ENCODE assay signal across 20 cellular contexts in genomic region chr4:38004062-38004461, GRCh38. TPM values are rescaled to one million over a fixed set of nuclear protein-coding genes. Genes with fewer than 3 reads are reported as not detected.
DNase-seq lines count a peak whose midpoint lies in the region; TF ChIP-seq lines count a peak whose summit lies in the region.
"Had no signal": no experiment of that assay in that cellular context is flagged by ENCODE, and none has a peak within 500 bp of the region (broad histone marks: within the 10 kb centered on the region; RNA-seq: fewer than 3 reads in every experiment).

No MANE protein-coding gene starts in this region.

- H2AFZ ChIP-seq in OCI-LY1 (ENCODE audit: low read length), result no peak overlapping the region

- DNase-seq in AG10803 (ENCODE audit: low read depth) (peak; percentile 23), fibroblast of villous mesenchyme (ENCODE audit: low read depth) (peak; percentile 52), myocyte (ENCODE audit: low read depth) (peak; percentile 47), A673 (ENCODE audit: low spot score) (no peak), medulla oblongata (ENCODE audit: extremely low spot score) (no peak), activated gamma-delta T cell (lab: John Stamatoyannopoulos, UW) (no peak), cerebellum (ENCODE audit: low spot score) (no peak)
- DNase-seq: ACHN; activated CD4-positive, alpha-beta memory T cell treated with anti-CD3 and anti-CD28 coated beads, Interleukin-2, amount 10 ng/mL, durations not matched to agents 7 days and 5 days; activated naive CD8-positive, alpha-beta T cell treated with anti-CD3 and anti-CD28 coated beads, Interleukin-2, amount 10 ng/mL, durations not matched to agents 7 days and 5 days; activated T-cell treated with anti-CD3 and anti-CD28 coated beads, Interleukin-2, amount 50 U/mL, for 4 hours; caudate nucleus; CD8-positive, alpha-beta memory T cell; DND-41; effector memory CD8-positive, alpha-beta T cell; NCI-H1436 treated with DMSO at 0.1 percent for 48 hours; NCI-H345; WERI-Rb-1 had no signal

- H3K9me3 ChIP-seq in OCI-LY1 (ENCODE audit: low read length), result no peaks in the 10 kb centered on the region
- H3K9me3 ChIP-seq in A673 (ENCODE audit: low read depth, low read length, poor library complexity, severe bottlenecking), result no peaks in the 10 kb centered on the region

- peak overlapping the region; percentile 71 for H3K27ac ChIP-seq in OCI-LY1 (ENCODE audit: low read depth, low read length, poor library complexity, severe bottlenecking)
- H3K27ac ChIP-seq in A673 (ENCODE audit: low read depth, low read length, poor library complexity, severe bottlenecking), result no peak overlapping the region
- H3K27ac ChIP-seq: WERI-Rb-1 had no signal

- peaks cover 3% of the 10 kb centered on the region; the same call in 1 of the 2 replicates for H3F3A ChIP-seq in OCI-LY1 (ENCODE audit: insufficient read depth, low read length)

- peaks cover 30% of the 10 kb centered on the region; the same call in 1 of the 2 replicates for H3K36me3 ChIP-seq in OCI-LY1 (ENCODE audit: insufficient read depth, low read length)
- H3K36me3 ChIP-seq in A673 (ENCODE audit: insufficient read depth, low read length, poor library complexity, severe bottlenecking), result no peaks in the 10 kb centered on the region
- H3K36me3 ChIP-seq: WERI-Rb-1 had no signal

- CTCF ChIA-PET in A673 (lab: Charles Lee), result no interaction called here

- POLR2A ChIA-PET in A673 (lab: Charles Lee; ENCODE audit: low non-redundant PET), result no interaction called here

- H4K20me1 ChIP-seq in OCI-LY1 (ENCODE audit: insufficient read depth, low read length), result no peaks in the 10 kb centered on the region

- intact Hi-C loops in A673 (cut with micrococcal nuclease; ENCODE audit: unreplicated experiment), result no loop called here

- H3K4me1 ChIP-seq in OCI-LY1 (ENCODE audit: insufficient read depth, low read length, severe bottlenecking) (peaks cover 97% of the 10 kb centered on the region), A673 (ENCODE audit: insufficient read depth, low read length, poor library complexity, severe bottlenecking) (peaks cover 2% of the 10 kb centered on the region)

- no peaks in the 10 kb centered on the region for H3K9me2 ChIP-seq in OCI-LY1 (ENCODE audit: low read depth, low read length)

- no peak overlapping the region for H3K4me3 ChIP-seq in AG10803 (ENCODE audit: low read length)
- no peak overlapping the region for H3K4me3 ChIP-seq in OCI-LY1 (ENCODE audit: low read depth, low read length, poor library complexity, severe bottlenecking)
- H3K4me3 ChIP-seq in fibroblast of villous mesenchyme (ENCODE audit: low read depth, low read length), result no peak overlapping the region
- no peak overlapping the region for H3K4me3 ChIP-seq in A673 (ENCODE audit: low read depth, low read length, poor library complexity, severe bottlenecking)

- H3K27me3 ChIP-seq in OCI-LY1 (ENCODE audit: insufficient read depth, low read length) (no peaks in the 10 kb centered on the region), A673 (replicated peaks; ENCODE audit: insufficient read depth, low read depth, low read length, poor library complexity) (no peaks in the 10 kb centered on the region)

- H3K9ac ChIP-seq in OCI-LY1 (ENCODE audit: low read length), result peak overlapping the region; percentile 11; the same call in 1 of the 2 replicates

- H3K4me2 ChIP-seq in OCI-LY1 (ENCODE audit: low read length), result peak overlapping the region; percentile 43

- TF ChIP-seq CTCF in AG10803 (conservative IDR thresholded peaks at IDR 0.05; ENCODE audit: low read length) (no peak), OCI-LY1 (IDR thresholded peaks at IDR 0.05; ENCODE audit: low read length) (no peak), fibroblast of villous mesenchyme (IDR thresholded peaks at IDR 0.05; ENCODE audit: insufficient read depth, low read depth, low read length) (no peak), A673 (conservative IDR thresholded peaks at IDR 0.05; ENCODE audit: low read depth, low read length) (no peak)

- BruUV-seq in A673 (replicated peaks; lab: Mats Ljungman, UMichigan), result no TSS peak

- H3K79me2 ChIP-seq in OCI-LY1 (ENCODE audit: insufficient read depth, low read length), result peaks cover 97% of the 10 kb centered on the region

RNA-seq across cellular contexts. Expression of gene PTTG2, which starts 43.9 kb away (rescaled TPM):
- total RNA-seq in fibroblast of villous mesenchyme, result 0.43 and 0.64 TPM in 2 replicates
- not detected in 2 replicates for total RNA-seq in myocyte
- 0.16 TPM for polyA plus RNA-seq in myocyte (2012)
- total RNA-seq in A673 (2021), result not detected in 2 replicates
- 1.00 TPM for total RNA-seq in cerebellum
- total RNA-seq: activated T-cell treated with anti-CD3 and anti-CD28 coated beads, Interleukin-2, amount 50 U/mL, for 4 hours; lung microvascular endothelial cell had no signal
- polyA plus RNA-seq: CD8-positive, alpha-beta memory T cell had no signal

Comparison
In these comparisons a context has a peak if more than half of its experiments do, and no peak if none do; other contexts are left out.
1. DNase-seq: peak in AG10803 (single experiment), fibroblast of villous mesenchyme (single experiment) and myocyte (single experiment); none in A673 (single experiment), medulla oblongata (single experiment), activated gamma-delta T cell (single experiment) and cerebellum (single experiment).